ENCODE assay signal across 20 cellular contexts in genomic region chr11:65803797-65804492, GRCh38. TPM values are rescaled to one million over a fixed set of nuclear protein-coding genes. Genes with fewer than 3 reads are reported as not detected.
"Had no signal": no experiment of that assay in that cellular context is flagged by ENCODE, and none has a peak within 500 bp of the region (broad histone marks: within the 10 kb centered on the region; RNA-seq: fewer than 3 reads in every experiment).

No MANE protein-coding gene starts in this region.

- H3K27ac ChIP-seq: brain microvascular endothelial cell, gastroesophageal sphincter, neural progenitor cell, ovary, SK-N-MC, tibial nerve had no signal

- DNase-seq: activated CD4-positive, alpha-beta T cell treated with anti-CD3 and anti-CD28 coated beads for 1 hour; activated CD4-positive, alpha-beta T cell treated with anti-CD3 and anti-CD28 coated beads, Interleukin-2, amount 50 U/mL, for 4 hours; activated effector memory CD4-positive, alpha-beta T cell treated with anti-CD3 and anti-CD28 coated beads, Interleukin-2, amount 50 U/mL, for 16 hours; activated T-cell treated with anti-CD3 and anti-CD28 coated beads, Interleukin-2, amount 50 U/mL, for 48 hours; brain microvascular endothelial cell; endodermal cell; left colon; midbrain; ovary; stimulated activated CD4-positive, alpha-beta T cell treated with anti-CD3 and anti-CD28 coated beads, Interleukin-1b, Interleukin-23, amount 100 ng/mL, for 48 hours; stimulated activated naive B cell treated with anti-CD40 and anti-IgM and Interleukin-4, amounts not matched to agents 10 μg/mL and 1 μg/mL and 100 μg/mL, for 72 hours; substantia nigra; T-helper 1 cell; T1000 had no signal

- H3K4me1 Mint-ChIP-seq: activated naive CD4-positive, alpha-beta T cell treated with anti-CD3 and anti-CD28 coated beads, Interleukin-2, amount 50 U/mL, for 24 hours; neural progenitor cell had no signal

- H3K36me3 Mint-ChIP-seq: activated naive CD4-positive, alpha-beta T cell treated with anti-CD3 and anti-CD28 coated beads, Interleukin-2, amount 50 U/mL, for 24 hours; neural progenitor cell; stimulated activated naive B cell treated with anti-CD40 and anti-IgM and Interleukin-4, amounts not matched to agents 10 μg/mL and 1 μg/mL and 100 μg/mL, for 72 hours had no signal

- H3K9me3 Mint-ChIP-seq: activated naive CD4-positive, alpha-beta T cell treated with anti-CD3 and anti-CD28 coated beads, Interleukin-2, amount 50 U/mL, for 24 hours; endodermal cell; neural progenitor cell; stimulated activated naive B cell treated with anti-CD40 and anti-IgM and Interleukin-4, amounts not matched to agents 10 μg/mL and 1 μg/mL and 100 μg/mL, for 72 hours had no signal

- H3K4me3 Mint-ChIP-seq: activated naive CD4-positive, alpha-beta T cell treated with anti-CD3 and anti-CD28 coated beads, Interleukin-2, amount 50 U/mL, for 24 hours; endodermal cell; neural progenitor cell; stimulated activated naive B cell treated with anti-CD40 and anti-IgM and Interleukin-4, amounts not matched to agents 10 μg/mL and 1 μg/mL and 100 μg/mL, for 72 hours had no signal

- ATAC-seq: gastroesophageal sphincter, left colon had no signal

- H3K27ac Mint-ChIP-seq: activated naive CD4-positive, alpha-beta T cell treated with anti-CD3 and anti-CD28 coated beads, Interleukin-2, amount 50 U/mL, for 24 hours; endodermal cell; neural progenitor cell; stimulated activated naive B cell treated with anti-CD40 and anti-IgM and Interleukin-4, amounts not matched to agents 10 μg/mL and 1 μg/mL and 100 μg/mL, for 72 hours had no signal

RNA-seq across cellular contexts. Expression of gene OVOL1, which starts 17.1 kb away (rescaled TPM):
- total RNA-seq: dermis microvascular lymphatic vessel endothelial cell, tibial nerve had no signal
